18 cellular contexts compared by ENCODE assay signal in genomic region chr3:116306720-116307119, GRCh38.
"Had no signal": no experiment of that assay in that cellular context is flagged by ENCODE, and none has a peak within 500 bp of the region (broad histone marks: within the 10 kb centered on the region; RNA-seq: fewer than 3 reads in every experiment).

No MANE protein-coding gene starts in this region.

- H3K9me3 Mint-ChIP-seq: nephron had no signal

- H3K4me3 ChIP-seq: breast epithelium, esophagus muscularis mucosa, left lung, ovary, SK-N-MC, transverse colon had no signal

- H3K27me3 Mint-ChIP-seq: activated CD8-positive, alpha-beta memory T cell treated with anti-CD3 and anti-CD28 coated beads, Interleukin-2, amount 10 ng/mL, durations not matched to agents 7 days and 5 days; activated naive CD8-positive, alpha-beta T cell; activated T-cell treated with anti-CD3 and anti-CD28 coated beads, Interleukin-2, amount 50 U/mL, for 24 hours had no signal

- H3K4me1 ChIP-seq: breast epithelium, esophagus muscularis mucosa, left lung had no signal

- H3K4me1 Mint-ChIP-seq: activated CD8-positive, alpha-beta memory T cell treated with anti-CD3 and anti-CD28 coated beads, Interleukin-2, amount 10 ng/mL, durations not matched to agents 7 days and 5 days; stimulated activated effector memory CD8-positive, alpha-beta T cell treated with anti-CD3 and anti-CD28 coated beads, Interleukin-12 subunit alpha, Interleukin-12 subunit beta, amount 100 ng/mL, for 72 hours had no signal

- H3K4me3 Mint-ChIP-seq: activated CD8-positive, alpha-beta memory T cell treated with anti-CD3 and anti-CD28 coated beads, Interleukin-2, amount 10 ng/mL, durations not matched to agents 7 days and 5 days; activated naive CD8-positive, alpha-beta T cell; activated T-cell treated with anti-CD3 and anti-CD28 coated beads, Interleukin-2, amount 50 U/mL, for 24 hours; nephron; stimulated activated effector memory CD8-positive, alpha-beta T cell treated with anti-CD3 and anti-CD28 coated beads, Interleukin-12 subunit alpha, Interleukin-12 subunit beta, amount 100 ng/mL, for 72 hours had no signal

- H3K9me3 ChIP-seq: breast epithelium, esophagus muscularis mucosa, left lung, ovary, transverse colon had no signal

- H3K27ac Mint-ChIP-seq: activated CD8-positive, alpha-beta memory T cell treated with anti-CD3 and anti-CD28 coated beads, Interleukin-2, amount 10 ng/mL, durations not matched to agents 7 days and 5 days; activated naive CD8-positive, alpha-beta T cell; activated T-cell treated with anti-CD3 and anti-CD28 coated beads, Interleukin-2, amount 50 U/mL, for 24 hours; nephron; stimulated activated effector memory CD8-positive, alpha-beta T cell treated with anti-CD3 and anti-CD28 coated beads, Interleukin-12 subunit alpha, Interleukin-12 subunit beta, amount 100 ng/mL, for 72 hours had no signal

- H3K36me3 ChIP-seq: breast epithelium, esophagus muscularis mucosa, left lung, ovary, transverse colon had no signal

- DNase-seq: activated CD4-positive, alpha-beta T cell treated with anti-CD3 and anti-CD28 coated beads, Interleukin-2, amount 50 U/mL, for 4 hours; activated CD8-positive, alpha-beta memory T cell treated with anti-CD3 and anti-CD28 coated beads, Interleukin-2, amount 10 ng/mL, durations not matched to agents 7 days and 5 days; activated effector memory CD4-positive, alpha-beta T cell treated with Interleukin-2 at 50 U/mL for 16 hours; activated T-cell treated with anti-CD3 and anti-CD28 coated beads, Interleukin-2, amount 50 U/mL, for 24 hours; foreskin melanocyte; head of caudate nucleus; islet precursor cell; left lung; ovary; T-helper 2 cell; transverse colon had no signal

- H3K36me3 Mint-ChIP-seq: activated CD8-positive, alpha-beta memory T cell treated with anti-CD3 and anti-CD28 coated beads, Interleukin-2, amount 10 ng/mL, durations not matched to agents 7 days and 5 days; activated naive CD8-positive, alpha-beta T cell; stimulated activated effector memory CD8-positive, alpha-beta T cell treated with anti-CD3 and anti-CD28 coated beads, Interleukin-12 subunit alpha, Interleukin-12 subunit beta, amount 100 ng/mL, for 72 hours had no signal

- ATAC-seq: activated CD4-positive, CD25-positive, alpha-beta regulatory T cell treated with anti-CD3 and anti-CD28 coated beads, Interleukin-2, amount 50 U/mL, for 24 hours; activated CD8-positive, alpha-beta memory T cell treated with anti-CD3 and anti-CD28 coated beads, Interleukin-2, amount 10 ng/mL, durations not matched to agents 7 days and 5 days; left lung; stimulated activated effector memory CD8-positive, alpha-beta T cell treated with anti-CD3 and anti-CD28 coated beads, Interleukin-12 subunit alpha, Interleukin-12 subunit beta, amount 100 ng/mL, for 72 hours had no signal

- H3K27me3 ChIP-seq: breast epithelium, esophagus muscularis mucosa, left lung, ovary, transverse colon had no signal

- H3K27ac ChIP-seq: breast epithelium, esophagus muscularis mucosa, left lung, ovary, transverse colon had no signal
